11 cellular contexts compared by ENCODE assay signal in the genomic region with DNA sequence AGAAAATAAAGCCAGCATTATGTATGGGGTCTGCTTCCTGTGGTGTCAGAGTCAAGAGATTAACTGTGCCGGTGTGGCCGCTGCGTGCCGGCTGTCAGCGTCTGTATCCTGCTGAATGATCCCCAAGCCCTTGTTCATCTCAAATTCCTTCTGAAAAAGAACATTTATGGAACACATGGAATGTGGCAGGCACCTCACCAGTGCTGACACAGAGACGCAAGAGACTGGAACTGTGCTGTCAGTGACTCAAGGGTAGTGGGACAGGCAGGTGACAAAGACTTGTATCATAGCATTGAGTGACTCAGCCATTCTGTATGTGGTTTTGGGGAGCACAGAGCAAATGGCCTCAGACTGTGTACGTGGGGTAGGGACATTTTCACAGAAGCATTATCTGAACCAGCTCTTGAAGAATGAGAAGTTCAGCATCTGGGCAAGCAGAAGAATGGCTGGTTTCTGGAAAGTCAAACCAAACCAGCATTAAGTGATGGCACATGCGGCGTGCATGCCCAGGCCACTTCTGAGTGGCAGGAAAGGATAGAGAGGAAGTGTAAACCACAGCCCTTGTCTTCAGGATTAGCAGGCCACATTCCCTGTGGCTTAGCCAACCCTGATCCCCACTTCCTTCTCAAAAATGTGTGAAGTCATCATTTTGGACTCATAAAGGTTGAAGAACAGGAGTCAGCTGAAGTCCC. TPM values are rescaled to one million over a fixed set of nuclear protein-coding genes. Genes with fewer than 3 reads are reported as not detected.
DNase-seq lines count a peak whose midpoint lies in the region; ATAC-seq and TF ChIP-seq lines count a peak whose summit lies in the region.
"Had no signal": no experiment of that assay in that cellular context is flagged by ENCODE, and none has a peak within 500 bp of the region (broad histone marks: within the 10 kb centered on the region; RNA-seq: fewer than 3 reads in every experiment).

No MANE protein-coding gene starts in this region.

- H3K27ac Mint-ChIP-seq in CD14-positive monocyte, result peak overlapping the region in 2 of 7 donors; percentile 14 to 63
- H3K27ac Mint-ChIP-seq: nephron had no signal

- peaks cover 22% of the 10 kb centered on the region for H3F3A ChIP-seq in GM23248 (ENCODE audit: insufficient read depth)

- TF ChIP-seq CTCF in A673 (conservative IDR thresholded peaks at IDR 0.05; ENCODE audit: low read depth, low read length), result no peak
- no peak for TF ChIP-seq CTCF in hepatocyte (IDR thresholded peaks at IDR 0.05; ENCODE audit: poor library complexity)
- TF ChIP-seq CTCF in CD14-positive monocyte (IDR thresholded peaks at IDR 0.05), result no peak

- CTCF ChIA-PET in A673 (lab: Charles Lee), result no interaction called here

- WGBS in GM23248 (ENCODE audit: low coverage in 1 of 2, low lambda C conversion rate in 2 of 2, missing lambda C conversion rate in 2 of 2), 2 experiments, result 5 to 7% methylated on average over 9 of the region's 9 CpGs
- WGBS in hepatocyte (ENCODE audit: low lambda C conversion rate, missing lambda C conversion rate), result 59% methylated on average over 9 of the region's 9 CpGs

- no peaks in the 10 kb centered on the region for H3K9me3 ChIP-seq in A673 (ENCODE audit: low read depth, low read length, poor library complexity, severe bottlenecking)
- H3K9me3 ChIP-seq in GM23248 (ENCODE audit: low read depth), result no peaks in the 10 kb centered on the region
- no peaks in the 10 kb centered on the region for H3K9me3 ChIP-seq in SJSA1 (replicated peaks)
- H3K9me3 ChIP-seq in hepatocyte (ENCODE audit: low read depth), result no peaks in the 10 kb centered on the region

- H3K4me3 ChIP-seq in A673 (ENCODE audit: low read depth, low read length, poor library complexity, severe bottlenecking) (no peak overlapping the region), GM23248 (peak overlapping the region; percentile 28), SJSA1 (no peak overlapping the region), hepatocyte (no peak overlapping the region)

- H3K4me3 Mint-ChIP-seq in CD14-positive monocyte, result peak overlapping the region in 1 of 2 donors; percentile 32
- H3K4me3 Mint-ChIP-seq: nephron had no signal

- H3K27me3 Mint-ChIP-seq in CD14-positive monocyte (ENCODE audit: low read depth in 3 of 3), result peaks cover 10 to 18% (median 14%) of the 10 kb centered on the region in 3 donors

- no peaks in the 10 kb centered on the region for H3K9me2 ChIP-seq in GM23248 (ENCODE audit: insufficient read depth)
- no peaks in the 10 kb centered on the region for H3K9me2 ChIP-seq in hepatocyte (replicated peaks; ENCODE audit: insufficient read depth)

- H3K4me1 ChIP-seq in A673 (ENCODE audit: insufficient read depth, low read length, poor library complexity, severe bottlenecking) (no peaks in the 10 kb centered on the region), GM23248 (ENCODE audit: insufficient read depth) (peaks cover 29% of the 10 kb centered on the region), SJSA1 (replicated peaks) (peaks cover 15% of the 10 kb centered on the region), hepatocyte (ENCODE audit: insufficient read depth) (peaks cover 3% of the 10 kb centered on the region)

- H3K36me3 ChIP-seq in A673 (ENCODE audit: insufficient read depth, low read length, poor library complexity, severe bottlenecking) (no peaks in the 10 kb centered on the region), GM23248 (ENCODE audit: low read depth) (no peaks in the 10 kb centered on the region), SJSA1 (no peaks in the 10 kb centered on the region), hepatocyte (replicated peaks; ENCODE audit: insufficient read depth, low read depth) (no peaks in the 10 kb centered on the region)

- H3K4me1 Mint-ChIP-seq in CD14-positive monocyte, result peaks cover 11% of the 10 kb centered on the region

- POLR2A ChIA-PET in A673 (lab: Charles Lee; ENCODE audit: low non-redundant PET), result no interaction called here

- H3K9me3 Mint-ChIP-seq in CD14-positive monocyte, result no peaks in the 10 kb centered on the region
- H3K9me3 Mint-ChIP-seq: brain, nephron had no signal

- peaks cover 19% of the 10 kb centered on the region for H3K27me3 ChIP-seq in A673 (replicated peaks; ENCODE audit: insufficient read depth, low read depth, low read length, poor library complexity)
- no peaks in the 10 kb centered on the region for H3K27me3 ChIP-seq in GM23248 (replicated peaks; ENCODE audit: insufficient read depth)
- H3K27me3 ChIP-seq in SJSA1 (replicated peaks), result peaks cover 63% of the 10 kb centered on the region
- no peaks in the 10 kb centered on the region for H3K27me3 ChIP-seq in hepatocyte

- peak overlapping the region; percentile 24; the same call in 1 of the 2 replicates for H3K9ac ChIP-seq in GM23248

- DNase-seq in A673 (ENCODE audit: low spot score), result peak; percentile 25
- DNase-seq in GM23248, result peak; percentile 74
- DNase-seq in SJSA1 (ENCODE audit: low read depth in 1 of 2, low spot score in 2 of 2), result peak; percentile 85 to 89
- DNase-seq in hepatocyte (ENCODE audit: low spot score), result no peak
- DNase-seq in CD14-positive monocyte (ENCODE audit: low spot score), result no peak
- no peak for DNase-seq in NCI-H1105 treated with DMSO at 0.1 percent for 48 hours (lab: John Stamatoyannopoulos, UW)
- DNase-seq: NCI-H2081 had no signal

- intact Hi-C loops in A673 (cut with micrococcal nuclease; ENCODE audit: unreplicated experiment), result no loop called here
- intact Hi-C loops in CD14-positive monocyte (cut with micrococcal nuclease), result no loop called here

- H3K27ac ChIP-seq in A673 (ENCODE audit: low read depth, low read length, poor library complexity, severe bottlenecking), result no peak overlapping the region
- H3K27ac ChIP-seq in GM23248, result peak overlapping the region; percentile 58
- no peak overlapping the region for H3K27ac ChIP-seq in SJSA1
- peak overlapping the region; percentile 52 for H3K27ac ChIP-seq in hepatocyte

- H3K4me2 ChIP-seq in GM23248 (ENCODE audit: unreplicated experiment) (peak overlapping the region; percentile 66), hepatocyte (peak overlapping the region; percentile 32)

- no peak for ATAC-seq in HG02759 (IDR thresholded peaks at IDR 0.05; ENCODE audit: unreplicated experiment)
- no peak for ATAC-seq in HG03025 (IDR thresholded peaks at IDR 0.05; ENCODE audit: low FRiP score, unreplicated experiment)

- H3K79me2 ChIP-seq in GM23248 (ENCODE audit: insufficient read depth), result no peaks in the 10 kb centered on the region
- no peaks in the 10 kb centered on the region for H3K79me2 ChIP-seq in hepatocyte

- H4K20me1 ChIP-seq in GM23248 (ENCODE audit: insufficient read depth), result no peaks in the 10 kb centered on the region
- no peaks in the 10 kb centered on the region for H4K20me1 ChIP-seq in hepatocyte (ENCODE audit: insufficient read depth, poor library complexity, severe bottlenecking)

- H3K36me3 Mint-ChIP-seq in CD14-positive monocyte, result no peaks in the 10 kb centered on the region
- H3K36me3 Mint-ChIP-seq: brain had no signal

- in situ Hi-C loops in GM23248 (cut with MboI), result no loop called here

- H2AFZ ChIP-seq in GM23248 (peak overlapping the region; percentile 68), hepatocyte (no peak overlapping the region)

- BruUV-seq in A673 (replicated peaks; lab: Mats Ljungman, UMichigan), result no TSS peak

RNA-seq across cellular contexts. Expression of gene IRS2, which starts 54.0 kb away (rescaled TPM):
- total RNA-seq in A673 (2021) (135 TPM in 2 replicates), hepatocyte (15.7 and 19.4 TPM in 2 replicates)
- total RNA-seq in GM23248 (2014; rRNA removed; shearing (Covaris generic)), result 7.3 and 7.7 TPM in 2 replicates
- polyA plus RNA-seq in GM23248 (2016; fragmentation: Nextera tagmentation; extraction: Ambion mirVana) (3.1 and 3.4 TPM in 2 replicates), hepatocyte (26.4 and 27.9 TPM in 2 replicates), CD14-positive monocyte (1 to 10 TPM; 2.4 to 3.5 TPM)
- 6.0 and 8.1 TPM in 2 replicates for total RNA-seq in SJSA1 (2014; rRNA removed; shearing (Covaris generic))

Comparison
In these comparisons a context has a peak if more than half of its experiments do, and no peak if none do; other contexts are left out.
1. DNase-seq: peak in A673 (single experiment), GM23248 (single experiment) and SJSA1 (2 of 2); none in hepatocyte (single experiment), CD14-positive monocyte (single experiment) and NCI-H1105 treated with DMSO at 0.1 percent for 48 hours (single experiment).
2. H3K27ac ChIP-seq: peak in GM23248 (single experiment) and hepatocyte (single experiment); none in A673 (single experiment) and SJSA1 (single experiment).